20 cellular contexts compared by ENCODE assay signal in the genomic region with DNA sequence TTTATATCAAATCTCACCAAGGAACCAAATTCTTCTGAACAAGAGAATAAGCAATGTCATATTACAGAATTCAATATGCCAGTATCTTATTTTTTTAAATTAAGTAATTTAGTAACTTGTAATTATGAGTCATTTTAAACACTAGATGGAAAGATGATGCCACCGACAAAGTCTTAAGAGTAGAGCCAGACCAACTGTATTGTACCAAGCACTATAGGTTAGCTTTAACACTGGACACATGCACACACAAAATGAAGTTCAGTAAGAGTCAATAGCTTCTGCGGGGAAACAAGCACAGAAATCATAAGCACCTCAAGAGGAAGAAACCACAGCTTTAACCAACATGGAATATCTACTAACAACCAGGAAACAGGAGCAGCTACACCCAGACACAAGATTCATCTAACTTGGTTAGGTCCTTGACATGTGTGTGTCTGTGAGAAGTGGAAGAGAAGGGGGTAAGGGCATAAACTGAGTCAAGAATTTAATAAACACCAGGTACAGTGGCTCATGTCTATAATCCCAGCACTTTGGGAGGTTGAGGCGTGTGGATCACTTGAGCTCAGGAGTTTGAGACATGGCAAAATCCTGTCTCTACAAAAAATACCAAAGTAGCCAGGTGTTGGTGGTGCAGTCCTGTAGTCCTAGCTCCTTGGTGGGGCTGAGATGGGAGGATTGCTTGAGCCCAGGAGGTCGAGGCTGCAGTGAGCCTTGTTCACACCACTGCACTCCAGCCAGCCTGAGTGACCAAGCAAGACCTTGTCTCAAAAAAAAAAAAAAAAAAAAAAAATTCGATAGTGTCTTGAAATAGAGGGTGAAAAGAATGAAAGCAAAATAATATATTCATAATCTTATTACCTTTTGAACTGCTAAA. TPM values are rescaled to one million over a fixed set of nuclear protein-coding genes. Genes with fewer than 3 reads are reported as not detected.
DNase-seq lines count a peak whose midpoint lies in the region; ATAC-seq and TF ChIP-seq lines count a peak whose summit lies in the region.
"Had no signal": no experiment of that assay in that cellular context is flagged by ENCODE, and none has a peak within 500 bp of the region (broad histone marks: within the 10 kb centered on the region; RNA-seq: fewer than 3 reads in every experiment).

No MANE protein-coding gene starts in this region.

- no peak overlapping the region for H2AFZ ChIP-seq in OCI-LY1 (ENCODE audit: low read length)

- H3K9me2 ChIP-seq in OCI-LY1 (ENCODE audit: low read depth, low read length), result no peaks in the 10 kb centered on the region

- H3K27me3 ChIP-seq in OCI-LY1 (ENCODE audit: insufficient read depth, low read length), result no peaks in the 10 kb centered on the region
- H3K27me3 ChIP-seq: esophagus muscularis mucosa, left lung, ovary had no signal

- peak overlapping the region; percentile 56 to 60 for H3K4me3 Mint-ChIP-seq in activated T-cell treated with anti-CD3 and anti-CD28 coated beads, Interleukin-2, amount 50 U/mL, for 72 hours
- peak overlapping the region; percentile 40 for H3K4me3 Mint-ChIP-seq in central memory CD8-positive, alpha-beta T cell
- H3K4me3 Mint-ChIP-seq in stimulated activated naive B cell treated with anti-CD40 and anti-IgM and Interleukin-4, amounts not matched to agents 10 μg/mL and 1 μg/mL and 100 μg/mL, for 72 hours, result no peak overlapping the region
- H3K4me3 Mint-ChIP-seq: H9 had no signal

- peaks cover 40% of the 10 kb centered on the region for H3K4me1 ChIP-seq in OCI-LY1 (ENCODE audit: insufficient read depth, low read length, severe bottlenecking)

- peaks cover 63% of the 10 kb centered on the region for H3K4me1 Mint-ChIP-seq in activated T-cell treated with anti-CD3 and anti-CD28 coated beads, Interleukin-2, amount 50 U/mL, for 72 hours (ENCODE audit: low read depth)
- peaks cover 48% of the 10 kb centered on the region for H3K4me1 Mint-ChIP-seq in central memory CD8-positive, alpha-beta T cell
- H3K4me1 Mint-ChIP-seq in stimulated activated naive B cell treated with anti-CD40 and anti-IgM and Interleukin-4, amounts not matched to agents 10 μg/mL and 1 μg/mL and 100 μg/mL, for 72 hours, result peaks cover 24 to 42% of the 10 kb centered on the region in 2 donors
- H3K4me1 Mint-ChIP-seq: H9 had no signal

- H3K9me3 ChIP-seq in OCI-LY1 (ENCODE audit: low read length), result no peaks in the 10 kb centered on the region
- H3K9me3 ChIP-seq: Caco-2, esophagus muscularis mucosa, left lung, ovary had no signal

- DNase-seq in activated T-cell treated with anti-CD3 and anti-CD28 coated beads, Interleukin-2, amount 50 U/mL, for 72 hours, result no peak
- DNase-seq in activated T-cell treated with anti-CD3 and anti-CD28 coated beads, Interleukin-2, amount 50 U/mL, for 48 hours, result no peak
- no peak for DNase-seq in central memory CD8-positive, alpha-beta T cell (ENCODE audit: low spot score in 2 of 2)
- no peak for DNase-seq in stimulated activated naive B cell treated with anti-CD40 and anti-IgM and Interleukin-4, amounts not matched to agents 10 μg/mL and 1 μg/mL and 100 μg/mL, for 72 hours
- DNase-seq in posterior cingulate gyrus (no peak), left ventricle myocardium superior (no peak), GOT3 (lab: John Stamatoyannopoulos, UW) (no peak)
- DNase-seq: activated CD4-positive, alpha-beta T cell treated with anti-CD3 and anti-CD28 coated beads for 4 hours; Caco-2; EL; H9; left lung; NCI-H1092; NCI-H526 treated with DMSO at 0.1 percent for 48 hours; ovary; SHP77 treated with DMSO at 0.1 percent for 48 hours; stimulated activated CD4-positive, alpha-beta T cell treated with anti-CD3 and anti-CD28 coated beads, Interleukin-1b, Interleukin-23, amount 100 ng/mL, for 48 hours had no signal

- no peaks in the 10 kb centered on the region for H3F3A ChIP-seq in OCI-LY1 (ENCODE audit: insufficient read depth, low read length)

- H4K20me1 ChIP-seq in OCI-LY1 (ENCODE audit: insufficient read depth, low read length), result no peaks in the 10 kb centered on the region

- peak overlapping the region; percentile 24 for H3K27ac ChIP-seq in OCI-LY1 (ENCODE audit: low read depth, low read length, poor library complexity, severe bottlenecking)
- H3K27ac ChIP-seq: esophagus muscularis mucosa, HL-60, left lung, ovary had no signal

- ATAC-seq in activated T-cell treated with anti-CD3 and anti-CD28 coated beads, Interleukin-2, amount 50 U/mL, for 72 hours (replicated peaks in 1 of 2), result peak in 1 of 2 donors; percentile 28
- no peak for ATAC-seq in central memory CD8-positive, alpha-beta T cell (replicated peaks; ENCODE audit: extremely low read depth, poor library complexity, severe bottlenecking)
- no peak for ATAC-seq in stimulated activated naive B cell treated with anti-CD40 and anti-IgM and Interleukin-4, amounts not matched to agents 10 μg/mL and 1 μg/mL and 100 μg/mL, for 72 hours (replicated peaks)
- ATAC-seq in left ventricle myocardium superior, result no peak
- ATAC-seq: left lung had no signal

- H3K9me3 Mint-ChIP-seq in activated T-cell treated with anti-CD3 and anti-CD28 coated beads, Interleukin-2, amount 50 U/mL, for 72 hours, result no peaks in the 10 kb centered on the region
- H3K9me3 Mint-ChIP-seq in central memory CD8-positive, alpha-beta T cell, result no peaks in the 10 kb centered on the region
- no peaks in the 10 kb centered on the region for H3K9me3 Mint-ChIP-seq in stimulated activated naive B cell treated with anti-CD40 and anti-IgM and Interleukin-4, amounts not matched to agents 10 μg/mL and 1 μg/mL and 100 μg/mL, for 72 hours
- H3K9me3 Mint-ChIP-seq: H9 had no signal

- no peak for TF ChIP-seq CTCF in OCI-LY1 (IDR thresholded peaks at IDR 0.05; ENCODE audit: low read length)

- peaks cover 0 to 7% of the 10 kb centered on the region in 2 donors for H3K36me3 Mint-ChIP-seq in activated T-cell treated with anti-CD3 and anti-CD28 coated beads, Interleukin-2, amount 50 U/mL, for 72 hours (ENCODE audit: insufficient read depth in 2 of 2)
- peaks cover 14% of the 10 kb centered on the region for H3K36me3 Mint-ChIP-seq in central memory CD8-positive, alpha-beta T cell (ENCODE audit: insufficient read depth)
- peaks cover 5 to 27% of the 10 kb centered on the region in 2 donors for H3K36me3 Mint-ChIP-seq in stimulated activated naive B cell treated with anti-CD40 and anti-IgM and Interleukin-4, amounts not matched to agents 10 μg/mL and 1 μg/mL and 100 μg/mL, for 72 hours

- peaks cover 25% of the 10 kb centered on the region for H3K36me3 ChIP-seq in OCI-LY1 (ENCODE audit: insufficient read depth, low read length)
- H3K36me3 ChIP-seq: ovary had no signal

- H3K9ac ChIP-seq in OCI-LY1 (ENCODE audit: low read length), result no peak overlapping the region; the same call in 1 of the 2 replicates

- H3K4me2 ChIP-seq in OCI-LY1 (ENCODE audit: low read length), result peak overlapping the region; percentile 1; the same call in 1 of the 2 replicates

- intact Hi-C loops in posterior cingulate gyrus (cut with DNase I), result no loop called here
- intact Hi-C loops in left ventricle myocardium superior (cut with micrococcal nuclease), result no loop called here

- H3K4me3 ChIP-seq in OCI-LY1 (ENCODE audit: low read depth, low read length, poor library complexity, severe bottlenecking), result no peak overlapping the region
- H3K4me3 ChIP-seq: esophagus muscularis mucosa, left lung, ovary had no signal

- H3K27ac Mint-ChIP-seq in activated T-cell treated with anti-CD3 and anti-CD28 coated beads, Interleukin-2, amount 50 U/mL, for 72 hours, result no peak overlapping the region
- H3K27ac Mint-ChIP-seq in central memory CD8-positive, alpha-beta T cell (ENCODE audit: low read depth), result peak overlapping the region; percentile 36
- H3K27ac Mint-ChIP-seq in stimulated activated naive B cell treated with anti-CD40 and anti-IgM and Interleukin-4, amounts not matched to agents 10 μg/mL and 1 μg/mL and 100 μg/mL, for 72 hours, result peak overlapping the region; percentile 75
- H3K27ac Mint-ChIP-seq: H9 had no signal

- no peaks in the 10 kb centered on the region for H3K27me3 Mint-ChIP-seq in activated T-cell treated with anti-CD3 and anti-CD28 coated beads, Interleukin-2, amount 50 U/mL, for 72 hours (ENCODE audit: low read depth)
- H3K27me3 Mint-ChIP-seq in central memory CD8-positive, alpha-beta T cell, result no peaks in the 10 kb centered on the region
- no peaks in the 10 kb centered on the region for H3K27me3 Mint-ChIP-seq in stimulated activated naive B cell treated with anti-CD40 and anti-IgM and Interleukin-4, amounts not matched to agents 10 μg/mL and 1 μg/mL and 100 μg/mL, for 72 hours

- H3K79me2 ChIP-seq in OCI-LY1 (ENCODE audit: insufficient read depth, low read length), result peaks cover 60% of the 10 kb centered on the region

RNA-seq across cellular contexts. Expression of a gene that starts 28.9 kb away (rescaled TPM):
- 10 to 100 TPM; 56.7 to 59.3 TPM for total RNA-seq in activated T-cell treated with anti-CD3 and anti-CD28 coated beads, Interleukin-2, amount 50 U/mL, for 72 hours
- 14.0 TPM for total RNA-seq in left ventricle myocardium superior

Comparison
In these comparisons a context has a peak if more than half of its experiments do, and no peak if none do; other contexts are left out.
1. H3K4me3 Mint-ChIP-seq: peak in activated T-cell treated with anti-CD3 and anti-CD28 coated beads, Interleukin-2, amount 50 U/mL, for 72 hours (2 of 2) and central memory CD8-positive, alpha-beta T cell (single experiment); none in stimulated activated naive B cell treated with anti-CD40 and anti-IgM and Interleukin-4, amounts not matched to agents 10 μg/mL and 1 μg/mL and 100 μg/mL, for 72 hours (0 of 2).